Comparison of ENCODE assay signal across 1 cellular context in genomic region chr6:37365791-37366190, GRCh38.
TF ChIP-seq lines count a peak whose summit lies in the region.

No MANE protein-coding gene starts in this region.

TF ChIP-seq in HepG2, 621 proteins besides CTCF, POLR2A, EP300 and RAD21 (continued from another document):
- TF ChIP-seq ARID3A (IDR thresholded peaks at IDR 0.05; ENCODE audit: low read depth, low read length) = 0 out of 2 replicates have a peak, but pooled peaks have one; percentile 40
- TF ChIP-seq FOXO4 (CRISPR knock-in tag; conservative IDR thresholded peaks at IDR 0.05) = 0 out of 2 replicates have a peak, but pooled peaks have one; percentile 2
- TF ChIP-seq PHF21A (CRISPR knock-in tag; IDR thresholded peaks at IDR 0.05) = no peak
- TF ChIP-seq NR2F1 (CRISPR knock-in tag; IDR thresholded peaks at IDR 0.05) = no peak
- TF ChIP-seq ZNF878 (CRISPR knock-in tag; IDR thresholded peaks at IDR 0.05) = no peak
- TF ChIP-seq STAG1 (CRISPR knock-in tag; IDR thresholded peaks at IDR 0.05) = peak; percentile 63
